ENCODE assay signal across 1 cellular context in the genomic region with DNA sequence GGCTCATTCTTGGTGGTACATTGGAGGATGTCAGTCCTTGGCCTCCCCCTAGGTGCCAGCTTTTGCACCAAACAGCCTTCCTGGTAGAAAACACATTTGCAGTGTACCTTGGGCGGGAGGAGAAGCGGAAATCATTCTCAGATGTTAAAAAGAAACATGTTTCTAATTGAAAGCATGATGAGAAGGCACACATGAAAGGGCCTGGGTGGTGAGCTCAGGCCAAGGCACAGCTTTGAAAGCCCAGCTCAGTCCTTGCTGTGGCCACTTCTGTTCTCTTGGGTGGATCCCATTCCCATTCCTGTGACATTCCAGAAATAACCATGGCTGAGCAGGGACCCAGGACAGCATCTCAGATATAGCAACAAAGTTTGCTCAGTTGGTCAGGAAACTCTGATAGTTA.
TF ChIP-seq lines count a peak whose summit lies in the region.

No MANE protein-coding gene starts in this region.

TF ChIP-seq in HepG2, 621 proteins besides CTCF, POLR2A, EP300 and RAD21 (continued from another document):
- TF ChIP-seq, protein P1, sequence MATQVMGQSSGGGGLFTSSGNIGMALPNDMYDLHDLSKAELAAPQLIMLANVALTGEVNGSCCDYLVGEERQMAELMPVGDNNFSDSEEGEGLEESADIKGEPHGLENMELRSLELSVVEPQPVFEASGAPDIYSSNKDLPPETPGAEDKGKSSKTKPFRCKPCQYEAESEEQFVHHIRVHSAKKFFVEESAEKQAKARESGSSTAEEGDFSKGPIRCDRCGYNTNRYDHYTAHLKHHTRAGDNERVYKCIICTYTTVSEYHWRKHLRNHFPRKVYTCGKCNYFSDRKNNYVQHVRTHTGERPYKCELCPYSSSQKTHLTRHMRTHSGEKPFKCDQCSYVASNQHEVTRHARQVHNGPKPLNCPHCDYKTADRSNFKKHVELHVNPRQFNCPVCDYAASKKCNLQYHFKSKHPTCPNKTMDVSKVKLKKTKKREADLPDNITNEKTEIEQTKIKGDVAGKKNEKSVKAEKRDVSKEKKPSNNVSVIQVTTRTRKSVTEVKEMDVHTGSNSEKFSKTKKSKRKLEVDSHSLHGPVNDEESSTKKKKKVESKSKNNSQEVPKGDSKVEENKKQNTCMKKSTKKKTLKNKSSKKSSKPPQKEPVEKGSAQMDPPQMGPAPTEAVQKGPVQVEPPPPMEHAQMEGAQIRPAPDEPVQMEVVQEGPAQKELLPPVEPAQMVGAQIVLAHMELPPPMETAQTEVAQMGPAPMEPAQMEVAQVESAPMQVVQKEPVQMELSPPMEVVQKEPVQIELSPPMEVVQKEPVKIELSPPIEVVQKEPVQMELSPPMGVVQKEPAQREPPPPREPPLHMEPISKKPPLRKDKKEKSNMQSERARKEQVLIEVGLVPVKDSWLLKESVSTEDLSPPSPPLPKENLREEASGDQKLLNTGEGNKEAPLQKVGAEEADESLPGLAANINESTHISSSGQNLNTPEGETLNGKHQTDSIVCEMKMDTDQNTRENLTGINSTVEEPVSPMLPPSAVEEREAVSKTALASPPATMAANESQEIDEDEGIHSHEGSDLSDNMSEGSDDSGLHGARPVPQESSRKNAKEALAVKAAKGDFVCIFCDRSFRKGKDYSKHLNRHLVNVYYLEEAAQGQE (IDR thresholded peaks at IDR 0.05; ENCODE audit: borderline replicate concordance in 1 of 2, low read depth in 1 of 2, low read length in 2 of 2), result no peak
- TF ChIP-seq ZNF660 (CRISPR knock-in tag; IDR thresholded peaks at IDR 0.05; ENCODE audit: borderline replicate concordance, low read depth), result no peak
- TF ChIP-seq HMGA1 (CRISPR knock-in tag; conservative IDR thresholded peaks at IDR 0.05), result no peak
- TF ChIP-seq HNRNPUL1 (IDR thresholded peaks at IDR 0.05; ENCODE audit: low read depth, low read length), result no peak
- TF ChIP-seq, protein P2, sequence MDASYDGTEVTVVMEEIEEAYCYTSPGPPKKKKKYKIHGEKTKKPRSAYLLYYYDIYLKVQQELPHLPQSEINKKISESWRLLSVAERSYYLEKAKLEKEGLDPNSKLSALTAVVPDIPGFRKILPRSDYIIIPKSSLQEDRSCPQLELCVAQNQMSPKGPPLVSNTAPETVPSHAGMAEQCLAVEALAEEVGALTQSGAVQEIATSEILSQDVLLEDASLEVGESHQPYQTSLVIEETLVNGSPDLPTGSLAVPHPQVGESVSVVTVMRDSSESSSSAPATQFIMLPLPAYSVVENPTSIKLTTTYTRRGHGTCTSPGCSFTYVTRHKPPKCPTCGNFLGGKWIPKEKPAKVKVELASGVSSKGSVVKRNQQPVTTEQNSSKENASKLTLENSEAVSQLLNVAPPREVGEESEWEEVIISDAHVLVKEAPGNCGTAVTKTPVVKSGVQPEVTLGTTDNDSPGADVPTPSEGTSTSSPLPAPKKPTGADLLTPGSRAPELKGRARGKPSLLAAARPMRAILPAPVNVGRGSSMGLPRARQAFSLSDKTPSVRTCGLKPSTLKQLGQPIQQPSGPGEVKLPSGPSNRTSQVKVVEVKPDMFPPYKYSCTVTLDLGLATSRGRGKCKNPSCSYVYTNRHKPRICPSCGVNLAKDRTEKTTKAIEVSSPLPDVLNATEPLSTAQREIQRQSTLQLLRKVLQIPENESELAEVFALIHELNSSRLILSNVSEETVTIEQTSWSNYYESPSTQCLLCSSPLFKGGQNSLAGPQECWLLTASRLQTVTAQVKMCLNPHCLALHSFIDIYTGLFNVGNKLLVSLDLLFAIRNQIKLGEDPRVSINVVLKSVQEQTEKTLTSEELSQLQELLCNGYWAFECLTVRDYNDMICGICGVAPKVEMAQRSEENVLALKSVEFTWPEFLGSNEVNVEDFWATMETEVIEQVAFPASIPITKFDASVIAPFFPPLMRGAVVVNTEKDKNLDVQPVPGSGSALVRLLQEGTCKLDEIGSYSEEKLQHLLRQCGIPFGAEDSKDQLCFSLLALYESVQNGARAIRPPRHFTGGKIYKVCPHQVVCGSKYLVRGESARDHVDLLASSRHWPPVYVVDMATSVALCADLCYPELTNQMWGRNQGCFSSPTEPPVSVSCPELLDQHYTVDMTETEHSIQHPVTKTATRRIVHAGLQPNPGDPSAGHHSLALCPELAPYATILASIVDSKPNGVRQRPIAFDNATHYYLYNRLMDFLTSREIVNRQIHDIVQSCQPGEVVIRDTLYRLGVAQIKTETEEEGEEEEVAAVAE (CRISPR knock-in tag; IDR thresholded peaks at IDR 0.05; ENCODE audit: borderline replicate concordance), result no peak
- TF ChIP-seq, protein P3, sequence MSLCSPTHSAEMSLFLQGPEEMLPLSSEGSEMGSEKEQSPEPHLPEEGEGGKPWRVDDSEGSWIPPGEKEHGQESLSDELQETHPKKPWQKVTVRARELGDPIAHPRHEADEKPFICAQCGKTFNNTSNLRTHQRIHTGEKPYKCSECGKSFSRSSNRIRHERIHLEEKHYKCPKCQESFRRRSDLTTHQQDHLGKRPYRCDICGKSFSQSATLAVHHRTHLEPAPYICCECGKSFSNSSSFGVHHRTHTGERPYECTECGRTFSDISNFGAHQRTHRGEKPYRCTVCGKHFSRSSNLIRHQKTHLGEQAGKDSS (CRISPR knock-in tag; IDR thresholded peaks at IDR 0.05; ENCODE audit: borderline replicate concordance, low read depth), result no peak
- TF ChIP-seq, protein P4, sequence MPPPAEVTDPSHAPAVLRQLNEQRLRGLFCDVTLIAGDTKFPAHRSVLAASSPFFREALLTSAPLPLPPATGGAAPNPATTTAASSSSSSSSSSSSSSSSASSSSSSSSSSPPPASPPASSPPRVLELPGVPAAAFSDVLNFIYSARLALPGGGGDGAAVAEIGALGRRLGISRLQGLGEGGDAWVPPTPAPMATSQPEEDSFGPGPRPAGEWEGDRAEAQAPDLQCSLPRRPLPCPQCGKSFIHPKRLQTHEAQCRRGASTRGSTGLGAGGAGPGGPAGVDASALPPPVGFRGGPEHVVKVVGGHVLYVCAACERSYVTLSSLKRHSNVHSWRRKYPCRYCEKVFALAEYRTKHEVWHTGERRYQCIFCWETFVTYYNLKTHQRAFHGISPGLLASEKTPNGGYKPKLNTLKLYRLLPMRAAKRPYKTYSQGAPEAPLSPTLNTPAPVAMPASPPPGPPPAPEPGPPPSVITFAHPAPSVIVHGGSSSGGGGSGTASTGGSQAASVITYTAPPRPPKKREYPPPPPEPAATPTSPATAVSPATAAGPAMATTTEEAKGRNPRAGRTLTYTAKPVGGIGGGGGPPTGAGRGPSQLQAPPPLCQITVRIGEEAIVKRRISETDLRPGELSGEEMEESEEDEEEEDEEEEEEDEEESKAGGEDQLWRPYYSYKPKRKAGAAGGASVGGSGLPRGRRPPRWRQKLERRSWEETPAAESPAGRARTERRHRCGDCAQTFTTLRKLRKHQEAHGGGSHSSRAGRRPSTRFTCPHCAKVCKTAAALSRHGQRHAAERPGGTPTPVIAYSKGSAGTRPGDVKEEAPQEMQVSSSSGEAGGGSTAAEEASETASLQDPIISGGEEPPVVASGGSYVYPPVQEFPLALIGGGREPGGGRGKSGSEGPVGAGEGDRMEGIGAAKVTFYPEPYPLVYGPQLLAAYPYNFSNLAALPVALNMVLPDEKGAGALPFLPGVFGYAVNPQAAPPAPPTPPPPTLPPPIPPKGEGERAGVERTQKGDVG (CRISPR knock-in tag; IDR thresholded peaks at IDR 0.05; ENCODE audit: borderline replicate concordance), result no peak
- TF ChIP-seq, protein P5, sequence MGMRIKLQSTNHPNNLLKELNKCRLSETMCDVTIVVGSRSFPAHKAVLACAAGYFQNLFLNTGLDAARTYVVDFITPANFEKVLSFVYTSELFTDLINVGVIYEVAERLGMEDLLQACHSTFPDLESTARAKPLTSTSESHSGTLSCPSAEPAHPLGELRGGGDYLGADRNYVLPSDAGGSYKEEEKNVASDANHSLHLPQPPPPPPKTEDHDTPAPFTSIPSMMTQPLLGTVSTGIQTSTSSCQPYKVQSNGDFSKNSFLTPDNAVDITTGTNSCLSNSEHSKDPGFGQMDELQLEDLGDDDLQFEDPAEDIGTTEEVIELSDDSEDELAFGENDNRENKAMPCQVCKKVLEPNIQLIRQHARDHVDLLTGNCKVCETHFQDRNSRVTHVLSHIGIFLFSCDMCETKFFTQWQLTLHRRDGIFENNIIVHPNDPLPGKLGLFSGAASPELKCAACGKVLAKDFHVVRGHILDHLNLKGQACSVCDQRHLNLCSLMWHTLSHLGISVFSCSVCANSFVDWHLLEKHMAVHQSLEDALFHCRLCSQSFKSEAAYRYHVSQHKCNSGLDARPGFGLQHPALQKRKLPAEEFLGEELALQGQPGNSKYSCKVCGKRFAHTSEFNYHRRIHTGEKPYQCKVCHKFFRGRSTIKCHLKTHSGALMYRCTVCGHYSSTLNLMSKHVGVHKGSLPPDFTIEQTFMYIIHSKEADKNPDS (CRISPR knock-in tag; IDR thresholded peaks at IDR 0.05), result no peak
- TF ChIP-seq NCOA1 (CRISPR knock-in tag; IDR thresholded peaks at IDR 0.05), result no peak
- no peak for TF ChIP-seq ZNF230 (CRISPR knock-in tag; IDR thresholded peaks at IDR 0.05)
- no peak for TF ChIP-seq FOXK2 (IDR thresholded peaks at IDR 0.05)
- no peak for TF ChIP-seq MAZ (IDR thresholded peaks at IDR 0.05; ENCODE audit: borderline replicate concordance, low read depth, low read length)
- no peak for TF ChIP-seq MAZ (CRISPR knock-in tag; IDR thresholded peaks at IDR 0.05; ENCODE audit: low read depth)
